Comparison of ENCODE assay signal across 13 cellular contexts in the genomic region with DNA sequence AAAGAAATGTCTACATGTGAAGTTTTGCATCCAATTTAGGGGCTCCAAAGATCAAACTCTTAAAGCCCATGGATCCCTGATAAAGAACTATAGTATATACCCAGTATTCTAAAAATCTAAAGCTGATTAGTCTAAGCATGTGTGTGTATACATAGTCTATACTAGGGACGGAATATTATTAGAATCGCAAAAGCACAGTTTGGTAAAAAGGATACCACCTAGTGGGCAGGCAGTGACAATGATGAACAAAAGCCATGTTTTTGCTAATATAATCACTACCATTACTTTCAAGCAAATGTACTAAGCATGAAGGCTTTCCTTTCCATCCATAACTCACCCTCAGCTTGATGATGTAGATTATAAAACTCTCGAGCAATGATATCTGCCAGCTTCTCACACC. TPM values are rescaled to one million over a fixed set of nuclear protein-coding genes. Genes with fewer than 3 reads are reported as not detected.
DNase-seq lines count a peak whose midpoint lies in the region; FAIRE-seq and TF ChIP-seq lines count a peak whose summit lies in the region.
"Had no signal": no experiment of that assay in that cellular context is flagged by ENCODE, and none has a peak within 500 bp of the region (broad histone marks: within the 10 kb centered on the region; RNA-seq: fewer than 3 reads in every experiment).

No MANE protein-coding gene starts in this region.

- H3K4me3 ChIP-seq in OCI-LY1 (ENCODE audit: low read depth, low read length, poor library complexity, severe bottlenecking) (no peak overlapping the region), endothelial cell of umbilical vein (replicated peaks in 1 of 3; ENCODE audit: insufficient read depth in 1 of 3, low read depth in 1 of 3, low read length in 3 of 3) (no peak overlapping the region), parathyroid adenoma (ENCODE audit: low read depth, low read length) (no peak overlapping the region)

- no peaks in the 10 kb centered on the region for H3K9me2 ChIP-seq in OCI-LY1 (ENCODE audit: low read depth, low read length)

- H3F3A ChIP-seq in OCI-LY1 (ENCODE audit: insufficient read depth, low read length): no peaks in the 10 kb centered on the region

- DNase-seq in DMS53 (lab: John Stamatoyannopoulos, UW) (peak; percentile 2), DMS53 treated with DMSO at 0.1 percent for 48 hours (lab: John Stamatoyannopoulos, UW; ENCODE audit: unreplicated experiment) (no peak), endothelial cell of umbilical vein (ENCODE audit: low read depth, low spot score) (peak; percentile 31), middle frontal gyrus (ENCODE audit: extremely low spot score, low spot score) (no peak), posterior cingulate gyrus (no peak), cardiac septum (ENCODE audit: low spot score) (no peak)
- DNase-seq: KG1 had no signal

- intact Hi-C loops in endothelial cell of umbilical vein (cut with micrococcal nuclease) (loop anchor here (2.0 kb wide), 1 partner anchor 969 kb away; no protein-coding TSS in a partner anchor), posterior cingulate gyrus (cut with DNase I) (no loop called here), cardiac septum (cut with DNase I) (no loop called here)

- BruUV-seq in endothelial cell of umbilical vein (replicated peaks; lab: Mats Ljungman, UMichigan): no TSS peak

- dilution Hi-C loops in endothelial cell of umbilical vein (cut with MboI; ENCODE audit: extremely low pct_ligation_motif_present, low sequenced_read_pairs): no loop called here

- no peak overlapping the region for H2AFZ ChIP-seq in OCI-LY1 (ENCODE audit: low read length)
- no peak overlapping the region for H2AFZ ChIP-seq in endothelial cell of umbilical vein (ENCODE audit: low read depth, low read length)
- H2AFZ ChIP-seq in parathyroid adenoma: peak overlapping the region; percentile 19

- CTCF ChIA-PET in endothelial cell of umbilical vein (lab: Charles Lee): interaction anchor here (0.9 to 2.3 kb wide), 6 partner anchors 27 to 968 kb away, joined by 3 to 6 read pairs (median 3); no protein-coding TSS in a partner anchor

- H3K27ac ChIP-seq in OCI-LY1 (ENCODE audit: low read depth, low read length, poor library complexity, severe bottlenecking) (no peak overlapping the region), endothelial cell of umbilical vein (ENCODE audit: insufficient read depth, low read depth, low read length) (no peak overlapping the region), parathyroid adenoma (no peak overlapping the region)

- no peak for FAIRE-seq in endothelial cell of umbilical vein (lab: Jason Lieb, UNC)
- FAIRE-seq: A204.1, RCC 7860 had no signal

- H3K36me3 ChIP-seq in OCI-LY1 (ENCODE audit: insufficient read depth, low read length) (peaks cover 89% of the 10 kb centered on the region), endothelial cell of umbilical vein (ENCODE audit: control insufficient read depth in 2 of 2, extremely low read depth in 1 of 2, insufficient read depth in 2 of 2, low read length in 2 of 2) (peaks cover 0 to 8% of the 10 kb centered on the region in 2 experiments), parathyroid adenoma (ENCODE audit: control insufficient read depth, insufficient read depth, low read length) (no peaks in the 10 kb centered on the region)

- no peak for TF ChIP-seq POLR2A in endothelial cell of umbilical vein (IDR thresholded peaks at IDR 0.05; ENCODE audit: low read depth, low read length)

- TF ChIP-seq CTCF in OCI-LY1 (IDR thresholded peaks at IDR 0.05; ENCODE audit: low read length): peak; percentile 58; the same call in 1 of the 2 replicates
- peak; percentile 22 to 45 for TF ChIP-seq CTCF in endothelial cell of umbilical vein (IDR thresholded peaks at IDR 0.05; ENCODE audit: extremely low read depth in 1 of 2, insufficient read depth in 1 of 2, low read depth in 1 of 2, low read length in 2 of 2)
- peak; percentile 42 for TF ChIP-seq CTCF in parathyroid adenoma (IDR thresholded peaks at IDR 0.05)

- H3K27me3 ChIP-seq in OCI-LY1 (ENCODE audit: insufficient read depth, low read length): no peaks in the 10 kb centered on the region
- H3K27me3 ChIP-seq in endothelial cell of umbilical vein (ENCODE audit: control insufficient read depth in 2 of 2, insufficient read depth in 2 of 2, low read length in 2 of 2): no peaks in the 10 kb centered on the region
- H3K27me3 ChIP-seq in parathyroid adenoma (ENCODE audit: control insufficient read depth, insufficient read depth, low read length): no peaks in the 10 kb centered on the region

- H3K79me2 ChIP-seq in OCI-LY1 (ENCODE audit: insufficient read depth, low read length) (no peaks in the 10 kb centered on the region), endothelial cell of umbilical vein (ENCODE audit: control insufficient read depth, insufficient read depth, low read length) (no peaks in the 10 kb centered on the region), parathyroid adenoma (no peaks in the 10 kb centered on the region)

- POLR2A ChIA-PET in endothelial cell of umbilical vein (lab: Charles Lee): no interaction called here

- no peaks in the 10 kb centered on the region for H3K9me1 ChIP-seq in endothelial cell of umbilical vein (replicated peaks; ENCODE audit: control insufficient read depth, extremely low read depth, insufficient read depth, low read length)

- H3K4me1 ChIP-seq in OCI-LY1 (ENCODE audit: insufficient read depth, low read length, severe bottlenecking): no peaks in the 10 kb centered on the region
- H3K4me1 ChIP-seq in endothelial cell of umbilical vein (ENCODE audit: control insufficient read depth, extremely low read depth, insufficient read depth, low read length): no peaks in the 10 kb centered on the region
- H3K4me1 ChIP-seq in parathyroid adenoma: no peaks in the 10 kb centered on the region

- H3K9me3 ChIP-seq in OCI-LY1 (ENCODE audit: low read length) (no peaks in the 10 kb centered on the region), endothelial cell of umbilical vein (replicated peaks; ENCODE audit: control insufficient read depth, insufficient read depth, low read length) (no peaks in the 10 kb centered on the region), parathyroid adenoma (ENCODE audit: control insufficient read depth, low read length) (no peaks in the 10 kb centered on the region)

- H3K4me2 ChIP-seq in OCI-LY1 (ENCODE audit: low read length) (no peak overlapping the region), endothelial cell of umbilical vein (ENCODE audit: insufficient read depth, low read length) (no peak overlapping the region), parathyroid adenoma (ENCODE audit: low read length) (no peak overlapping the region)

- H3K9ac ChIP-seq in OCI-LY1 (ENCODE audit: low read length) (no peak overlapping the region), endothelial cell of umbilical vein (replicated peaks; ENCODE audit: extremely low read depth, insufficient read depth, low read length) (no peak overlapping the region), parathyroid adenoma (no peak overlapping the region)

- H4K20me1 ChIP-seq in OCI-LY1 (ENCODE audit: insufficient read depth, low read length) (no peaks in the 10 kb centered on the region), endothelial cell of umbilical vein (replicated peaks; ENCODE audit: control insufficient read depth, extremely low read depth, insufficient read depth, low read length) (no peaks in the 10 kb centered on the region)

TF ChIP-seq in endothelial cell of umbilical vein, 7 proteins besides CTCF, POLR2A, EP300 and RAD21:
- no peak for TF ChIP-seq MYC (IDR thresholded peaks at IDR 0.05; ENCODE audit: low read depth, low read length)
- TF ChIP-seq, protein P1, sequence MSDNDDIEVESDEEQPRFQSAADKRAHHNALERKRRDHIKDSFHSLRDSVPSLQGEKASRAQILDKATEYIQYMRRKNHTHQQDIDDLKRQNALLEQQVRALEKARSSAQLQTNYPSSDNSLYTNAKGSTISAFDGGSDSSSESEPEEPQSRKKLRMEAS (IDR thresholded peaks at IDR 0.05; ENCODE audit: insufficient read depth, insufficient read length): no peak
- TF ChIP-seq GATA2 (IDR thresholded peaks at IDR 0.05; ENCODE audit: insufficient read depth, insufficient read length, low read depth, low read length): no peak
- TF ChIP-seq EZH2 (IDR thresholded peaks at IDR 0.05; ENCODE audit: borderline replicate concordance, low read depth, low read length, severe bottlenecking): no peak
- TF ChIP-seq JUN (IDR thresholded peaks at IDR 0.05; ENCODE audit: borderline replicate concordance, insufficient read depth, insufficient read length, low read depth): no peak
TF ChIP-seq in endothelial cell of umbilical vein: peak in this region for 0.

RNA-seq across cellular contexts. Expression of a gene that starts 16.5 kb away (rescaled TPM):
- total RNA-seq in endothelial cell of umbilical vein (9.5 and 10.8 TPM in 2 replicates), cardiac septum (0.97 TPM)
- 1.1 and 1.8 TPM in 2 replicates for polyA plus RNA-seq in endothelial cell of umbilical vein
- polyA plus RNA-seq in endothelial cell of umbilical vein (2011; cell fraction: cytosol; rRNA removed): 2.3 and 2.7 TPM in 2 replicates
- 12.1 and 16.1 TPM in 2 replicates for polyA plus RNA-seq in endothelial cell of umbilical vein (2011; cell fraction: nucleus; rRNA removed)
- 1.7 and 4.3 TPM in 2 replicates for polyA plus RNA-seq in endothelial cell of umbilical vein (2012)
- polyA minus RNA-seq in endothelial cell of umbilical vein: 7.1 and 7.3 TPM in 2 replicates
- 12.3 TPM for polyA minus RNA-seq in endothelial cell of umbilical vein (2011; cell fraction: cytosol; rRNA and poly(A)+ RNA removed)
- polyA minus RNA-seq in endothelial cell of umbilical vein (2011; cell fraction: nucleus; rRNA and poly(A)+ RNA removed): 15.4 and 23.1 TPM in 2 replicates

RNA-seq across cellular contexts. Expression of a gene that starts 38.4 kb away (rescaled TPM):
- total RNA-seq in endothelial cell of umbilical vein (not detected in 2 replicates), cardiac septum (not detected)
- polyA plus RNA-seq in endothelial cell of umbilical vein: not detected in 2 replicates
- polyA plus RNA-seq in endothelial cell of umbilical vein (2011; cell fraction: cytosol; rRNA removed): not detected in 2 replicates
- not detected in 2 replicates for polyA plus RNA-seq in endothelial cell of umbilical vein (2011; cell fraction: nucleus; rRNA removed)
- not detected in 2 replicates for polyA plus RNA-seq in endothelial cell of umbilical vein (2012)
- not detected in 2 replicates for polyA minus RNA-seq in endothelial cell of umbilical vein
- not detected for polyA minus RNA-seq in endothelial cell of umbilical vein (2011; cell fraction: cytosol; rRNA and poly(A)+ RNA removed)
- not detected in 2 replicates for polyA minus RNA-seq in endothelial cell of umbilical vein (2011; cell fraction: nucleus; rRNA and poly(A)+ RNA removed)
- total RNA-seq: lower leg skin, subcutaneous adipose tissue had no signal

Comparison
In these comparisons a context has a peak if more than half of its experiments do, and no peak if none do; other contexts are left out.
1. DNase-seq: peak in DMS53 (single experiment) and endothelial cell of umbilical vein (single experiment); none in DMS53 treated with DMSO at 0.1 percent for 48 hours (single experiment), middle frontal gyrus (single experiment), posterior cingulate gyrus (0 of 10) and cardiac septum (single experiment).
2. Peak in every context shown above with its lines, with median percentiles within 50 percentile points of each other: CTCF ChIP-seq.